In the genomic region with DNA sequence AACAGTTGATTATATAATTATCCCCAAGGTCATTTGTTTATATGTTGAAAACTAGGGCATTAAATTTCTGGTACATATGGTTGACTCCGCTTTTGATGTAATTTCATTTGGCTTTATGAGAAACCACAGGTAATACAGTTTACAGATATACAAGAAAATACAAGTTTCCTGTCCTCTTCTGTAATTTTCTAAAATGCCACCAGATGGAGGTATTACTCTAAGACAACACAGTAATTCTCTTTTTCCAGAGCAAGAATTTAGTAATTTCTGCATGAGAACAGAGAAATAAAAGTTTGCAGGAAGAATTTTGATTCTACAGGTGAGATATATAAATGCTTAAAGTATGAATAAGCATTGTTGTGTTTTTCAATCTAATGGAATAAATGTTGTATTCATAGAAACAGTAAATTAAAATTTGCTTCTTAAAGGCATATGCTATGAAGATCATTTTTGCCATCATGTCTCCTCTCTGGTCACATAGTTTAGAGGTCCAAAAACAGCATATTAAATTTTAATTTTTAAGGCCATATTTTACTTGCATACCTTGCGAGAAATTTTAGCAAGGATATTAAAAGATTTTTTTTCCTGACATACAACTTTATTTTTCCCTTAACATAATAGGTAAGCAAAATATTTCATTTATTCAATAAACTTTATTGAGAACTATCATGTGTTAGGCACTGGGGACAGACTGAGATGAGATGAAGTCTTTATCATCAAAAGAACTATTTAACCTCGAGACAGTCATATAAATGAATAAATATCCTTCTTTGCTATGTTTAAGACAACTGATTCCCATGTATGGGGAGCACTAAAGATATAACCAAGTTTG, we compare ENCODE assay signal across 8 cellular contexts. TPM values are rescaled to one million over a fixed set of nuclear protein-coding genes. Genes with fewer than 3 reads are reported as not detected.
DNase-seq lines count a peak whose midpoint lies in the region; ATAC-seq and TF ChIP-seq lines count a peak whose summit lies in the region.

No MANE protein-coding gene starts in this region.

- no peak for TF ChIP-seq POLR2A in Peyer's patch (IDR thresholded peaks at IDR 0.05)

- H3K4me3 ChIP-seq in Peyer's patch = no peak overlapping the region
- no peak overlapping the region for H3K4me3 ChIP-seq in osteoblast (ENCODE audit: insufficient read depth, low read length)

- H3K4me2 ChIP-seq in osteoblast (ENCODE audit: insufficient read depth, low read length) = no peak overlapping the region

- H3K4me1 ChIP-seq in Peyer's patch (peaks cover 0 to 5% (median 0%) of the 10 kb centered on the region in 4 donors), osteoblast (ENCODE audit: insufficient read depth, low read length) (peaks cover 17% of the 10 kb centered on the region)

- peak; percentile 55 for ATAC-seq in HG03045 (IDR thresholded peaks at IDR 0.05; ENCODE audit: unreplicated experiment)
- no peak for ATAC-seq in HG03460 (IDR thresholded peaks at IDR 0.05; ENCODE audit: unreplicated experiment)
- no peak for ATAC-seq in activated naive CD4-positive, alpha-beta T cell treated with anti-CD3 and anti-CD28 coated beads, Interleukin-2, amount 50 U/mL, for 72 hours

- H3K9me3 ChIP-seq in Peyer's patch = no peaks in the 10 kb centered on the region
- no peaks in the 10 kb centered on the region for H3K9me3 ChIP-seq in osteoblast (ENCODE audit: low read depth, low read length)

- TF ChIP-seq CTCF in Peyer's patch (IDR thresholded peaks at IDR 0.05) = peak; percentile 66 to 96 (median 86)
- TF ChIP-seq CTCF in osteoblast (IDR thresholded peaks at IDR 0.05; ENCODE audit: extremely low read depth, low read depth, low read length) = peak; percentile 64

- no peak overlapping the region for H3K27ac ChIP-seq in Peyer's patch
- H3K27ac ChIP-seq in epithelial cell of prostate = peak overlapping the region; percentile 32
- peak overlapping the region; percentile 27 for H3K27ac ChIP-seq in osteoblast (ENCODE audit: low read depth, low read length)

- no peaks in the 10 kb centered on the region for H3K27me3 ChIP-seq in Peyer's patch
- H3K27me3 ChIP-seq in osteoblast (ENCODE audit: insufficient read depth, low read length) = no peaks in the 10 kb centered on the region

- no peaks in the 10 kb centered on the region for H3K9me3 Mint-ChIP-seq in activated naive CD4-positive, alpha-beta T cell treated with anti-CD3 and anti-CD28 coated beads, Interleukin-2, amount 50 U/mL, for 72 hours

- H2AFZ ChIP-seq in osteoblast (ENCODE audit: low read length) = no peak overlapping the region

- H3K79me2 ChIP-seq in osteoblast (ENCODE audit: insufficient read depth, low read length) = peaks cover 53% of the 10 kb centered on the region

- H3K36me3 ChIP-seq in Peyer's patch (peaks cover 0 to 39% (median 0%) of the 10 kb centered on the region in 3 donors), osteoblast (ENCODE audit: insufficient read depth, low read length) (peaks cover 13% of the 10 kb centered on the region)

- H4K20me1 ChIP-seq in osteoblast (ENCODE audit: insufficient read depth, low read length) = no peaks in the 10 kb centered on the region

- H3K27ac Mint-ChIP-seq in activated naive CD4-positive, alpha-beta T cell treated with anti-CD3 and anti-CD28 coated beads, Interleukin-2, amount 50 U/mL, for 72 hours = no peak overlapping the region

- DNase-seq in A172 (ENCODE audit: low spot score) (peak; percentile 55), ELR (ENCODE audit: low read depth) (peak; percentile 72), Peyer's patch (no peak), epithelial cell of prostate (ENCODE audit: low read depth, low spot score) (no peak), osteoblast (ENCODE audit: insufficient read length, low spot score, missing footprints) (no peak)
- DNase-seq in activated naive CD4-positive, alpha-beta T cell treated with anti-CD3 and anti-CD28 coated beads, Interleukin-2, amount 50 U/mL, for 72 hours (ENCODE audit: low spot score in 2 of 2) = no peak

- peaks cover under 1 to 9% of the 10 kb centered on the region in 2 donors for H3K36me3 Mint-ChIP-seq in activated naive CD4-positive, alpha-beta T cell treated with anti-CD3 and anti-CD28 coated beads, Interleukin-2, amount 50 U/mL, for 72 hours

RNA-seq across cellular contexts. Expression of a gene that starts 22.7 kb away (rescaled TPM):
- 43.5 and 55.1 TPM in 2 replicates for total RNA-seq in A172 (2014; rRNA removed; shearing (Covaris generic))
- total RNA-seq in Peyer's patch (100 to 1,000 TPM in 1 of 4 donors, 10 to 100 TPM in 3; 43.5 to 120 (median 69.5) TPM), osteoblast (43.8 and 47.4 TPM in 2 replicates)
- total RNA-seq in activated naive CD4-positive, alpha-beta T cell treated with anti-CD3 and anti-CD28 coated beads, Interleukin-2, amount 50 U/mL, for 72 hours = 10 to 100 TPM; 49.9 to 86.0 TPM

Comparison
In these comparisons a context has a peak if more than half of its experiments do, and no peak if none do; other contexts are left out.
1. DNase-seq: peak in A172 (single experiment) and ELR (single experiment); none in Peyer's patch (0 of 3), epithelial cell of prostate (single experiment), osteoblast (single experiment) and activated naive CD4-positive, alpha-beta T cell treated with anti-CD3 and anti-CD28 coated beads, Interleukin-2, amount 50 U/mL, for 72 hours (0 of 2).
2. H3K27ac ChIP-seq: peak in epithelial cell of prostate (single experiment) and osteoblast (single experiment); none in Peyer's patch (0 of 4).